Comparison of ENCODE assay signal across 8 cellular contexts in the genomic region with DNA sequence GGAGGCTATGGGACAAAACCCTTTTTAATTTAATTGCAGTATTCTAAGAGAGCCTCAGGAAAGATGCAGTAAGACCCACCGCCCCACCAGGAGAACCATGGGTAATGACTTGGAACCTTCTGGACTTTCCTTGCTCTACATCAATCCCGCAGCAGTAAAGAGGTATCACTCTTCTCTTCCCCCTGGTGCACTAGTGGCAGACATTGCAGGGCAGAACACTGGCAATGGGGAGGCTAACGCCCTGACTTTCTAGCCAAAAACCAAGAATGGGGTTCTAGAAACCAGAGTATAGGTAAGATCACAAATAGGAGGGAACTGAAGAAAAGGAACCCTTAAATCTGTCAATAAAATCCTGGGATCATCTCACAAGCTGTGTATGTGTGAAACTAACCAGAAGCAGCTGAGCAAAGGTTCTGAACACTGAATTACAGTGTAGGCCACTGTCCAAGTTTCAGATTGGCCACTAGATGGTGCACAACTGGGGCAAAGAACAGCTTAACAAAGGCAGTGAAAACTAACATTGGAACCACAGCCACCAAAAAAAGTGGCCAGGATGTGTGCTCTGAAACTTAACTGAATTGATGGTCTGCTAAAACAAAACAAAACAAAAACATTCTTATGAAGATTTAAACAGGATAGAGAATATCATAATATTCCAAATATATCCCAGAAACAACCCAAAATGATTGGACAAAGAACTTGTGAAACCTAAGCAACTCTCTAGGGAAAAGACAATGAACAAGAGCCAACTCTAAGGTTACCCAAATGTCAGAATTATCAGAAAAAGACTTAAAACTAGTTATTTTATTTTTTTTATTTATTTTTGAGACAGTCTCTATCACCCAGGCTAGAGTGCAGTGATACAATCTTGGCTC. TPM values are rescaled to one million over a fixed set of nuclear protein-coding genes. Genes with fewer than 3 reads are reported as not detected.
A peak's percentile ranks its signal among the peaks of the same experiment; 100 is the strongest.
DNase-seq lines count a peak whose midpoint lies in the region; ATAC-seq, FAIRE-seq and TF ChIP-seq lines count a peak whose summit lies in the region.

No MANE protein-coding gene starts in this region.

- H3K9me3 Mint-ChIP-seq in T-helper 2 cell treated with Interferon-gamma antibody and Interleukin-4, amounts not matched to agents 5 μg/mL and 100 μg/mL, for 36 hours: peaks cover 8% of the 10 kb centered on the region
- H3K9me3 Mint-ChIP-seq in osteocyte (ENCODE audit: unreplicated experiment): peaks cover 4% of the 10 kb centered on the region

- H3K27me3 Mint-ChIP-seq in T-helper 2 cell treated with Interferon-gamma antibody and Interleukin-4, amounts not matched to agents 5 μg/mL and 100 μg/mL, for 36 hours (ENCODE audit: low read depth): no peaks in the 10 kb centered on the region
- no peaks in the 10 kb centered on the region for H3K27me3 Mint-ChIP-seq in osteocyte (ENCODE audit: unreplicated experiment)

- H3K36me3 Mint-ChIP-seq in T-helper 2 cell treated with Interferon-gamma antibody and Interleukin-4, amounts not matched to agents 5 μg/mL and 100 μg/mL, for 36 hours (ENCODE audit: low read depth): peaks cover 10% of the 10 kb centered on the region
- peaks cover 63% of the 10 kb centered on the region for H3K36me3 Mint-ChIP-seq in osteocyte (ENCODE audit: unreplicated experiment)

- no peak overlapping the region for H3K4me3 Mint-ChIP-seq in T-helper 2 cell treated with Interferon-gamma antibody and Interleukin-4, amounts not matched to agents 5 μg/mL and 100 μg/mL, for 36 hours
- H3K4me3 Mint-ChIP-seq in osteocyte (ENCODE audit: unreplicated experiment): no peak overlapping the region

- no peak for TF ChIP-seq POLR2A in erythroblast (IDR thresholded peaks at IDR 0.05; ENCODE audit: low read length)

- H3K4me1 Mint-ChIP-seq in T-helper 2 cell treated with Interferon-gamma antibody and Interleukin-4, amounts not matched to agents 5 μg/mL and 100 μg/mL, for 36 hours (ENCODE audit: low read depth): no peaks in the 10 kb centered on the region
- H3K4me1 Mint-ChIP-seq in osteocyte (ENCODE audit: unreplicated experiment): no peaks in the 10 kb centered on the region

- FAIRE-seq in GM19239 (lab: Jason Lieb, UNC): peak; percentile 82

- peak; percentile 39 for DNase-seq in COLO829 (ENCODE audit: low spot score)
- DNase-seq in GM19239 (ENCODE audit: insufficient read length, low spot score): peak; percentile 24
- DNase-seq in M059J (ENCODE audit: low read depth): peak; percentile 58
- peak; percentile 17 for DNase-seq in T-helper 2 cell treated with Interferon-gamma antibody and Interleukin-4, amounts not matched to agents 5 μg/mL and 100 μg/mL, for 36 hours (ENCODE audit: low spot score)
- peak; percentile 44 to 55 for DNase-seq in erythroblast (lab: John Stamatoyannopoulos, UW)
- DNase-seq in osteocyte (ENCODE audit: extremely low spot score, unreplicated experiment): no peak
- no peak for DNase-seq in NCI-H446 treated with DMSO at 0.1 percent for 48 hours (lab: John Stamatoyannopoulos, UW)

- H3K27ac Mint-ChIP-seq in T-helper 2 cell treated with Interferon-gamma antibody and Interleukin-4, amounts not matched to agents 5 μg/mL and 100 μg/mL, for 36 hours: no peak overlapping the region
- peak overlapping the region; percentile 36 for H3K27ac Mint-ChIP-seq in osteocyte (ENCODE audit: unreplicated experiment)

- ATAC-seq in GM18870 (IDR thresholded peaks at IDR 0.05; ENCODE audit: unreplicated experiment): no peak

- TF ChIP-seq CTCF in osteocyte (IDR thresholded peaks at IDR 0.05): peak; percentile 67

RNA-seq across cellular contexts. Expression of gene FAM151B, which starts 6.6 kb away (rescaled TPM):
- total RNA-seq in M059J (2014; rRNA removed; shearing (Covaris generic)): 1.6 TPM in 1 of 2 replicates, not detected in the other
- total RNA-seq in osteocyte: 4.9 and 5.9 TPM in 2 replicates

Comparison
In these comparisons a context has a peak if more than half of its experiments do, and no peak if none do; other contexts are left out.
1. DNase-seq: peak in COLO829 (single experiment), GM19239 (single experiment), M059J (single experiment), T-helper 2 cell treated with Interferon-gamma antibody and Interleukin-4, amounts not matched to agents 5 μg/mL and 100 μg/mL, for 36 hours (single experiment) and erythroblast (2 of 2); none in osteocyte (single experiment) and NCI-H446 treated with DMSO at 0.1 percent for 48 hours (single experiment).